12 cellular contexts compared by ENCODE assay signal in genomic region chr12:48004941-48005749, GRCh38. TPM values are rescaled to one million over a fixed set of nuclear protein-coding genes. Genes with fewer than 3 reads are reported as not detected.
A peak's percentile ranks its signal among the peaks of the same experiment; 100 is the strongest.
DNase-seq lines count a peak whose midpoint lies in the region; ATAC-seq and TF ChIP-seq lines count a peak whose summit lies in the region.
"Had no signal": no experiment of that assay in that cellular context is flagged by ENCODE, and none has a peak within 500 bp of the region (broad histone marks: within the 10 kb centered on the region; RNA-seq: fewer than 3 reads in every experiment).

No MANE protein-coding gene starts in this region.

- H3K4me1 Mint-ChIP-seq in activated naive CD8-positive, alpha-beta T cell (ENCODE audit: low read depth) = peaks cover 34% of the 10 kb centered on the region
- H3K4me1 Mint-ChIP-seq in activated naive CD8-positive, alpha-beta T cell treated with anti-CD3 and anti-CD28 coated beads for 36 hours = peaks cover 32% of the 10 kb centered on the region
- H3K4me1 Mint-ChIP-seq in WTC11 (peaks cover 43% of the 10 kb centered on the region), immature natural killer cell (peaks cover 24 to 39% of the 10 kb centered on the region in 2 donors)

- no peak overlapping the region for H3K27ac Mint-ChIP-seq in activated naive CD8-positive, alpha-beta T cell
- no peak overlapping the region for H3K27ac Mint-ChIP-seq in activated naive CD8-positive, alpha-beta T cell treated with anti-CD3 and anti-CD28 coated beads for 36 hours
- no peak overlapping the region for H3K27ac Mint-ChIP-seq in WTC11
- H3K27ac Mint-ChIP-seq in immature natural killer cell = no peak overlapping the region

- H3K4me1 ChIP-seq in thoracic aorta (ENCODE audit: control insufficient read depth in 1 of 2, low read depth in 2 of 2) (peaks cover 19 to 47% of the 10 kb centered on the region in 2 donors), aorta (ENCODE audit: control insufficient read depth in 1 of 2, insufficient read depth in 2 of 2, low read length in 2 of 2) (no peaks in the 10 kb centered on the region)

- WGBS in aorta, 2 donors = 34 to 39% methylated on average over 31 of the region's 31 CpGs

- H3K27me3 Mint-ChIP-seq in activated naive CD8-positive, alpha-beta T cell = peaks cover 60% of the 10 kb centered on the region
- H3K27me3 Mint-ChIP-seq in activated naive CD8-positive, alpha-beta T cell treated with anti-CD3 and anti-CD28 coated beads for 36 hours = peaks cover 95% of the 10 kb centered on the region
- H3K27me3 Mint-ChIP-seq in WTC11 (ENCODE audit: low read depth) (peaks cover 100% of the 10 kb centered on the region), immature natural killer cell (ENCODE audit: low read depth in 3 of 3) (peaks cover 22 to 52% (median 32%) of the 10 kb centered on the region in 3 donors)

- no peaks in the 10 kb centered on the region for H3K36me3 Mint-ChIP-seq in activated naive CD8-positive, alpha-beta T cell
- no peaks in the 10 kb centered on the region for H3K36me3 Mint-ChIP-seq in activated naive CD8-positive, alpha-beta T cell treated with anti-CD3 and anti-CD28 coated beads for 36 hours
- no peaks in the 10 kb centered on the region for H3K36me3 Mint-ChIP-seq in WTC11
- no peaks in the 10 kb centered on the region for H3K36me3 Mint-ChIP-seq in immature natural killer cell

- peak overlapping the region; percentile 75 for H3K4me3 Mint-ChIP-seq in activated naive CD8-positive, alpha-beta T cell
- no peak overlapping the region for H3K4me3 Mint-ChIP-seq in activated naive CD8-positive, alpha-beta T cell treated with anti-CD3 and anti-CD28 coated beads for 36 hours
- H3K4me3 Mint-ChIP-seq in WTC11 (peak overlapping the region; percentile 79), immature natural killer cell (peak overlapping the region in 4 of 5 donors; percentile 48 to 69 (median 61))

- H3K36me3 ChIP-seq in thoracic aorta (no peaks in the 10 kb centered on the region), aorta (ENCODE audit: control insufficient read depth in 1 of 2, insufficient read depth in 2 of 2, low read length in 1 of 2) (no peaks in the 10 kb centered on the region)

- no peaks in the 10 kb centered on the region for H3K9me3 ChIP-seq in thoracic aorta
- no peaks in the 10 kb centered on the region for H3K9me3 ChIP-seq in aorta (ENCODE audit: control insufficient read depth, low read length)

- DNase-seq in activated naive CD8-positive, alpha-beta T cell treated with anti-CD3 and anti-CD28 coated beads for 36 hours = no peak
- DNase-seq in WTC11 (ENCODE audit: low spot score) = peak; percentile 60
- DNase-seq in immature natural killer cell = no peak
- DNase-seq in thoracic aorta (ENCODE audit: low spot score) = no peak
- DNase-seq in NCI-H1105 treated with DMSO at 0.1 percent for 48 hours (lab: John Stamatoyannopoulos, UW) = no peak
- no peak for DNase-seq in aorta
- DNase-seq in SIG-M5 (lab: John Stamatoyannopoulos, UW) = no peak
- DNase-seq: GF-D8; stimulated activated CD4-positive, alpha-beta T cell treated with anti-CD3 and anti-CD28 coated beads, Interleukin-4, amount 100 ng/mL, for 24 hours; substantia nigra had no signal

- H3K27me3 ChIP-seq in thoracic aorta (replicated peaks; ENCODE audit: insufficient read depth) (peaks cover 19% of the 10 kb centered on the region), aorta (ENCODE audit: control insufficient read depth in 1 of 2, insufficient read depth in 2 of 2, low read length in 1 of 2) (no peaks in the 10 kb centered on the region)

- H3K9me3 Mint-ChIP-seq in activated naive CD8-positive, alpha-beta T cell (ENCODE audit: low read depth) = no peaks in the 10 kb centered on the region
- H3K9me3 Mint-ChIP-seq in activated naive CD8-positive, alpha-beta T cell treated with anti-CD3 and anti-CD28 coated beads for 36 hours = no peaks in the 10 kb centered on the region
- H3K9me3 Mint-ChIP-seq in WTC11 (no peaks in the 10 kb centered on the region), immature natural killer cell (no peaks in the 10 kb centered on the region)

- intact Hi-C loops in aorta (cut with DNase I) = no loop called here

- ATAC-seq in WTC11 (peak; percentile 11), thoracic aorta (ENCODE audit: insufficient number of reproducible peaks, low FRiP score, low read depth) (no peak), aorta (ENCODE audit: low FRiP score) (no peak)

- POLR2A ChIA-PET in WTC11 (lab: Charles Lee) = interaction anchor here (0.8 to 0.9 kb wide), 2 partner anchors 42 to 100 kb away, joined by 3 to 4 read pairs; partner anchors contain the start of genes TMEM106C and VDR

- H3K27ac ChIP-seq in thoracic aorta (no peak overlapping the region), aorta (ENCODE audit: low read depth in 1 of 2, low read length in 2 of 2) (no peak overlapping the region)

- CTCF ChIA-PET in WTC11 (lab: Charles Lee) = interaction anchor here (0.6 to 4.0 kb wide), 14 partner anchors 11 to 192 kb away, joined by 3 to 18 read pairs (median 4); partner anchors contain the start of genes TMEM106C and VDR

- H3K4me3 ChIP-seq in thoracic aorta (peak overlapping the region; percentile 61), aorta (ENCODE audit: low read length in 2 of 2) (no peak overlapping the region)

- TF ChIP-seq CTCF in WTC11 (IDR thresholded peaks at IDR 0.05) = no peak
- no peak for TF ChIP-seq CTCF in thoracic aorta (IDR thresholded peaks at IDR 0.05)

TF ChIP-seq in WTC11, 78 proteins besides CTCF, POLR2A, EP300 and RAD21:
- no peak for TF ChIP-seq OVOL2 (CRISPR knock-in tag; IDR thresholded peaks at IDR 0.05; ENCODE audit: borderline replicate concordance)
- peak; percentile 42; the same call in 1 of the 2 replicates for TF ChIP-seq ZNF281 (CRISPR knock-in tag; IDR thresholded peaks at IDR 0.05)
- 0 out of 2 replicates have a peak, but pooled peaks have one; percentile 37 for TF ChIP-seq NR3C1 (CRISPR knock-in tag; conservative IDR thresholded peaks at IDR 0.05; ENCODE audit: low read depth)
- TF ChIP-seq MAX (CRISPR knock-in tag; IDR thresholded peaks at IDR 0.05) = peak; percentile 9; the same call in 1 of the 2 replicates
- no peak for TF ChIP-seq SMAD4 (CRISPR knock-in tag; IDR thresholded peaks at IDR 0.05)
- 0 out of 2 replicates have a peak, but pooled peaks have one; percentile 40 for TF ChIP-seq CBFB (CRISPR knock-in tag; IDR thresholded peaks at IDR 0.05; ENCODE audit: low read depth)
- 0 out of 2 replicates have a peak, but pooled peaks have one; percentile 5 for TF ChIP-seq USF1 (CRISPR knock-in tag; IDR thresholded peaks at IDR 0.05)
- TF ChIP-seq MYBL2 (CRISPR knock-in tag; IDR thresholded peaks at IDR 0.05) = peak; percentile 10; the same call in 1 of the 2 replicates

RNA-seq across cellular contexts. Expression of gene COL2A1, which starts 0.9 kb away (rescaled TPM):
- total RNA-seq in activated naive CD8-positive, alpha-beta T cell treated with anti-CD3 and anti-CD28 coated beads for 36 hours = under 1 TPM in 1 of 2 experiments, not detected in 1; 0.04 TPM
- total RNA-seq in WTC11 (2021) (18.2 to 24.3 TPM (median 20.9 TPM) in 3 replicates), thoracic aorta (under 1 TPM in 1 of 2 donors, not detected in 1; 0.14 TPM), aorta (not detected)
- polyA plus RNA-seq in immature natural killer cell (not detected), aorta (not detected)
- total RNA-seq: fibroblast of lung had no signal
- polyA plus RNA-seq: fibroblast of lung had no signal

RNA-seq across cellular contexts. Expression of gene TMEM106C, which starts 41.7 kb away (rescaled TPM):
- 100 to 1,000 TPM; 158 to 168 TPM for total RNA-seq in activated naive CD8-positive, alpha-beta T cell treated with anti-CD3 and anti-CD28 coated beads for 36 hours
- total RNA-seq in WTC11 (2021) (48.3 to 50.8 TPM (median 49.1 TPM) in 3 replicates), thoracic aorta (100 to 1,000 TPM in 1 of 2 donors, 10 to 100 TPM in 1; 48.1 to 149 TPM), aorta (10 to 100 TPM; 56.3 to 70.0 TPM)
- polyA plus RNA-seq in immature natural killer cell (10 to 100 TPM; 56.9 to 73.5 (median 62.6) TPM), aorta (100 to 1,000 TPM in 1 of 2 donors, 10 to 100 TPM in 1; 68.9 to 220 TPM)

Comparison
In these comparisons a context has a peak if more than half of its experiments do, and no peak if none do; other contexts are left out.
1. RNA of gene COL2A1, which starts 0.9 kb away (total RNA-seq): 18.2 to 24.3 TPM in WTC11; 0.14 TPM in thoracic aorta, 0.04 TPM in activated naive CD8-positive, alpha-beta T cell treated with anti-CD3 and anti-CD28 coated beads for 36 hours and not detected in aorta; every median in the first group is over 10 times any median in the second.